1 cellular context compared by ENCODE assay signal in the genomic region with DNA sequence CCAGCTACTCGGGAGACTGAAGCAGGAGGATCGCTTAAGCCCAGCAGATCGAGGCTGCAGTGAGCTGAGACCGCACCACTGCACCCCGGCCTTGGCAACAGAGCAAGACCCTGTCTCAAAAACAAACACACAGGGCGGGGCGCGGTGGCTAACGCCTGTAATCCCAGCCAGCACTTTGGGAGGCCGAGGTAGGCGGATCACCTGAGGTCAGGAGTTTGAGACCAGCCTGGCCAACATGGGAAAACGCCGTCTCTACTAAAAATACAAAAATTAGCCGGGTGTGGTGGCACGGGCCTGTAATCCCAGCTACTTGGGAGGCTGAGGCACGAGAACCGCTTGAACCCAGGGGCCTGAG. TPM values are rescaled to one million over a fixed set of nuclear protein-coding genes. Genes with fewer than 3 reads are reported as not detected.
"Had no signal": no experiment of that assay in that cellular context is flagged by ENCODE, and none has a peak within 500 bp of the region (broad histone marks: within the 10 kb centered on the region; RNA-seq: fewer than 3 reads in every experiment).

No MANE protein-coding gene starts in this region.

RNA-seq across cellular contexts. Expression of a gene that starts 46.9 kb away (rescaled TPM):
- total RNA-seq: activated naive CD8-positive, alpha-beta T cell treated with anti-CD3 and anti-CD28 coated beads, Interleukin-2, amount 10 ng/mL, durations not matched to agents 7 days and 5 days had no signal
